ENCODE assay signal across 21 cellular contexts in genomic region chr16:67259705-67260104, GRCh38.
"Had no signal": no experiment of that assay in that cellular context is flagged by ENCODE, and none has a peak within 500 bp of the region (broad histone marks: within the 10 kb centered on the region; RNA-seq: fewer than 3 reads in every experiment).

No MANE protein-coding gene starts in this region.

- H3K27ac Mint-ChIP-seq: activated CD4-positive, alpha-beta memory T cell treated with anti-CD3 and anti-CD28 coated beads for 36 hours; activated naive CD4-positive, alpha-beta T cell treated with anti-CD3 and anti-CD28 coated beads for 36 hours; activated T-cell treated with anti-CD3 and anti-CD28 coated beads, Interleukin-2, amount 50 U/mL, for 72 hours; T-helper 1 cell treated with Interleukin-12 subunit alpha and Interleukin-12 subunit beta and Interleukin-4 antibody, amounts not matched to agents 30 μg/mL and 1 μg/mL, for 36 hours had no signal

- ATAC-seq: gastroesophageal sphincter, left colon, upper lobe of right lung had no signal

- H3K27ac ChIP-seq: esophagus squamous epithelium, gastroesophageal sphincter, heart left ventricle, upper lobe of right lung had no signal

- H3K4me1 ChIP-seq: esophagus squamous epithelium, gastroesophageal sphincter, upper lobe of right lung had no signal

- H3K9me3 ChIP-seq: esophagus squamous epithelium, gastroesophageal sphincter, heart left ventricle, upper lobe of right lung had no signal

- H3K27me3 ChIP-seq: heart left ventricle, upper lobe of right lung had no signal

- H3K36me3 ChIP-seq: esophagus squamous epithelium, gastroesophageal sphincter, heart left ventricle, upper lobe of right lung had no signal

- H3K36me3 Mint-ChIP-seq: naive B cell had no signal

- DNase-seq: activated CD4-positive, alpha-beta memory T cell treated with anti-CD3 and anti-CD28 coated beads for 36 hours; activated CD4-positive, alpha-beta T cell treated with anti-CD3 and anti-CD28 coated beads for 48 hours; activated CD4-positive, CD25-positive, alpha-beta regulatory T cell; activated effector memory CD4-positive, alpha-beta T cell treated with Interleukin-2 at 50 U/mL for 16 hours; activated naive CD4-positive, alpha-beta T cell treated with anti-CD3 and anti-CD28 coated beads for 36 hours; activated T-cell treated with anti-CD3 and anti-CD28 coated beads, Interleukin-2, amount 50 U/mL, for 72 hours; amygdala; cerebellar nuclear complex; cortex of kidney; endodermal cell; esophagus squamous epithelium; islet precursor cell; naive B cell; stimulated activated CD4-positive, alpha-beta T cell treated with anti-CD3 and anti-CD28 coated beads, Interleukin-4, amount 100 ng/mL, for 24 hours; stimulated activated naive CD4-positive, alpha-beta T cell treated with Interleukin-2 at 50 U/mL for 16 hours; T1000; upper lobe of right lung had no signal

- H3K4me3 Mint-ChIP-seq: activated CD4-positive, alpha-beta memory T cell treated with anti-CD3 and anti-CD28 coated beads for 36 hours; activated naive CD4-positive, alpha-beta T cell treated with anti-CD3 and anti-CD28 coated beads for 36 hours; activated T-cell treated with anti-CD3 and anti-CD28 coated beads, Interleukin-2, amount 50 U/mL, for 72 hours; endodermal cell; T-helper 1 cell treated with Interleukin-12 subunit alpha and Interleukin-12 subunit beta and Interleukin-4 antibody, amounts not matched to agents 30 μg/mL and 1 μg/mL, for 36 hours had no signal

- H3K9me3 Mint-ChIP-seq: activated CD4-positive, alpha-beta memory T cell treated with anti-CD3 and anti-CD28 coated beads for 36 hours; activated naive CD4-positive, alpha-beta T cell treated with anti-CD3 and anti-CD28 coated beads for 36 hours; activated T-cell treated with anti-CD3 and anti-CD28 coated beads, Interleukin-2, amount 50 U/mL, for 72 hours; endodermal cell; naive B cell; T-helper 1 cell treated with Interleukin-12 subunit alpha and Interleukin-12 subunit beta and Interleukin-4 antibody, amounts not matched to agents 30 μg/mL and 1 μg/mL, for 36 hours had no signal

- H3K4me3 ChIP-seq: esophagus squamous epithelium, gastroesophageal sphincter, heart left ventricle, upper lobe of right lung had no signal
